ENCODE assay signal across 8 cellular contexts in the genomic region with DNA sequence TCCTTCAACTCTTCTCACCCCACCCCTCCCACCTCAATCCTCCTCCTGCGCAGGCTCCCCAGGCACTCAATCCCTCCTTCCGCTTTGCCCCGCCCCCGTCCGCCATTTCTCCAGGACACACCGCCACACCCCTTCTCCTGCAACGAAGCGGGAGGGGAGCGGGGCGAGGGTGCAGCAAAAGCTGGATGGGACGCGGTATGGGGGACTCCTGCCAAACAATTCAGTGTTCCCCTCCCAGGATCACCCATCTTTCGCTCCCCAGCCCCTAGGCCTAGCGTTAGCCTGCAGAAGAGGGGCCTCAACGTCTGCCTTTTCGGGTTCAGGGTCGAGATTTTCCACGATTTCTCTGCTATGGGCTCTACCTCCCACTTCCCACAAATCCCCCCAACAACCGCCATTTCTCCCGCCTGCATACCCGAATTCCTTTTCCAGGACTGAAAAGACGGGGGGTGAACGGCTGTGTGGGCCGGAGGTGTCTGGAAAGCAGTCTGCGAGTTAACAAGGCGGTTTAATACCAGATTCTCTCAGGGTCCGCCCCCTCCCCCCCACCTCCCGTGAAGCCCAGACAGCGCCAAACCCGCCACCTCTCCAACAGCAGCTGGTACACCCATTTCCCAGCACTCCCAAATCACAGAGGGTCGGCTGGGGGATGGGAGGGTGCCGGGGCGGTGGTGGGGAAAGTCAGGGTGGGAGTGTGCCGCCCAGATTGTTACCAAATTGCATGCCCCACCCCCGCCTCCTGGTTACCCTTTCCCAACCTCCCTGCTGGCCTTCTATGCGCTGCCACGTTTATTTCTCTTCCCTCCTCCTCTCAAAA. TPM values are rescaled to one million over a fixed set of nuclear protein-coding genes. Genes with fewer than 3 reads are reported as not detected.
DNase-seq lines count a peak whose midpoint lies in the region; ATAC-seq and TF ChIP-seq lines count a peak whose summit lies in the region.

No MANE protein-coding gene starts in this region.

- H3K4me1 Mint-ChIP-seq in MCF 10A (ENCODE audit: insufficient read depth, unreplicated experiment) (no peaks in the 10 kb centered on the region), T-cell (peaks cover 10 to 28% (median 19%) of the 10 kb centered on the region in 3 donors)

- H3K9ac ChIP-seq in HUES6 (ENCODE audit: low read length) = peak overlapping the region; percentile 89

- H3K9me3 Mint-ChIP-seq in MCF 10A (ENCODE audit: unreplicated experiment) (no peaks in the 10 kb centered on the region), T-cell (no peaks in the 10 kb centered on the region)

- ATAC-seq in T-cell (replicated peaks in 1 of 4) = peak; percentile 80 to 90 (median 86)
- no peak for ATAC-seq in HG03521 (IDR thresholded peaks at IDR 0.05; ENCODE audit: unreplicated experiment)

- POLR2A ChIA-PET in MCF 10A (lab: Yijun Ruan, JAX) (no interaction called here), T-cell (lab: Charles Lee) (no interaction called here)

- H3K36me3 ChIP-seq in HUES6 (ENCODE audit: control insufficient read depth, insufficient read depth, low read length) (peaks cover 28% of the 10 kb centered on the region), ascending aorta (peaks cover 0 to 11% of the 10 kb centered on the region in 2 donors)

- H3K27me3 Mint-ChIP-seq in MCF 10A (ENCODE audit: insufficient read depth, unreplicated experiment) = peaks cover 61% of the 10 kb centered on the region
- H3K27me3 Mint-ChIP-seq in T-cell = peaks cover 3 to 19% of the 10 kb centered on the region in 2 donors

- intact Hi-C loops in MCF 10A (cut with micrococcal nuclease) = no loop called here
- intact Hi-C loops in ascending aorta (cut with DNase I) = no loop called here

- H3K27me3 ChIP-seq in HUES6 (ENCODE audit: control insufficient read depth, insufficient read depth, low read length) (no peaks in the 10 kb centered on the region; the same call in 1 of the 2 replicates), ascending aorta (no peaks in the 10 kb centered on the region)

- DNase-seq in T47D (ENCODE audit: low read depth in 1 of 2, low spot score in 1 of 2) (peak; percentile 40 to 41), MCF 10A (ENCODE audit: unreplicated experiment) (no peak), T-cell (peak in 33 of 34 experiments; percentile 22 to 64 (median 49)), ascending aorta (ENCODE audit: low spot score in 2 of 2) (peak in 1 of 2 donors; percentile 78), hypothalamus (lab: John Stamatoyannopoulos, UW) (peak in 50 of 51 donors; percentile 1 to 75 (median 34)), retina (peak; percentile 73)

- H3K27ac ChIP-seq in HUES6 (ENCODE audit: low read depth, low read length) (peak overlapping the region; percentile 84), ascending aorta (peak overlapping the region; percentile 80 to 88)

- H3K4me3 Mint-ChIP-seq in MCF 10A (ENCODE audit: unreplicated experiment) = no peak overlapping the region
- peak overlapping the region; percentile 82 to 84 (median 84) for H3K4me3 Mint-ChIP-seq in T-cell

- H3K9me3 ChIP-seq in HUES6 (ENCODE audit: control insufficient read depth, insufficient read depth, low read depth, low read length) = no peaks in the 10 kb centered on the region
- no peaks in the 10 kb centered on the region for H3K9me3 ChIP-seq in ascending aorta

- H3K4me1 ChIP-seq in HUES6 (ENCODE audit: control insufficient read depth, insufficient read depth, low read length) (peaks cover 6% of the 10 kb centered on the region; the same call in 1 of the 2 replicates), ascending aorta (peaks cover 0 to 3% of the 10 kb centered on the region in 2 donors)

- no peak for TF ChIP-seq CTCF in MCF 10A (IDR thresholded peaks at IDR 0.05; ENCODE audit: unreplicated experiment)
- TF ChIP-seq CTCF in ascending aorta (IDR thresholded peaks at IDR 0.05) = no peak

- no peaks in the 10 kb centered on the region for H3K36me3 Mint-ChIP-seq in MCF 10A (ENCODE audit: insufficient read depth, unreplicated experiment)
- no peaks in the 10 kb centered on the region for H3K36me3 Mint-ChIP-seq in T-cell

- H3K27ac Mint-ChIP-seq in MCF 10A (ENCODE audit: low read depth, unreplicated experiment) (no peak overlapping the region), T-cell (peak overlapping the region; percentile 55 to 74)

- BruUV-seq in MCF 10A (replicated peaks; lab: Mats Ljungman, UMichigan) = no TSS peak

- in situ Hi-C loops in T47D (cut with HindIII; ENCODE audit: low pct_unique_long_range_greater_than_20kb, low sequenced_read_pairs) = no loop called here

- H3K4me3 ChIP-seq in HUES6 (ENCODE audit: low read depth, low read length) = peak overlapping the region; percentile 98
- peak overlapping the region; percentile 64 to 66 for H3K4me3 ChIP-seq in ascending aorta

- CTCF ChIA-PET in MCF 10A (lab: Yijun Ruan, JAX) (no interaction called here), T-cell (lab: Charles Lee) (interaction anchor here in 1 of 2 donors (0.7 kb wide), 1 partner anchor 48 kb away, joined by 6 read pairs; no protein-coding TSS in a partner anchor)

RNA-seq across cellular contexts. Expression of gene ARMCX2, which starts 0.8 kb away (rescaled TPM):
- total RNA-seq in MCF 10A (2022) = not detected in 2 replicates
- 1 to 10 TPM; 2.9 to 8.9 (median 6.6) TPM for total RNA-seq in T-cell
- total RNA-seq in ascending aorta = 9.7 TPM

RNA-seq across cellular contexts. Expression of gene ARMCX3, which starts 35.9 kb away (rescaled TPM):
- total RNA-seq in MCF 10A (2022) = 1.4 and 1.8 TPM in 2 replicates
- total RNA-seq in T-cell = 10 to 100 TPM; 29.6 to 53.9 (median 38.8) TPM
- 12.3 TPM for total RNA-seq in ascending aorta

RNA-seq across cellular contexts. Expression of gene ARMCX6, which starts 41.1 kb away (rescaled TPM):
- total RNA-seq in MCF 10A (2022) = not detected in 2 replicates
- 10 to 100 TPM; 31.6 to 46.1 (median 35.8) TPM for total RNA-seq in T-cell
- 9.4 TPM for total RNA-seq in ascending aorta

Comparison
In these comparisons a context has a peak if more than half of its experiments do, and no peak if none do; other contexts are left out.
1. RNA of gene ARMCX6, which starts 41.1 kb away (total RNA-seq): 31.6 to 46.1 TPM in T-cell and 9.4 TPM in ascending aorta (single experiment); not detected in MCF 10A; every median in the first group is over 10 times any median in the second.